Comparison of ENCODE assay signal across 9 cellular contexts in the genomic region with DNA sequence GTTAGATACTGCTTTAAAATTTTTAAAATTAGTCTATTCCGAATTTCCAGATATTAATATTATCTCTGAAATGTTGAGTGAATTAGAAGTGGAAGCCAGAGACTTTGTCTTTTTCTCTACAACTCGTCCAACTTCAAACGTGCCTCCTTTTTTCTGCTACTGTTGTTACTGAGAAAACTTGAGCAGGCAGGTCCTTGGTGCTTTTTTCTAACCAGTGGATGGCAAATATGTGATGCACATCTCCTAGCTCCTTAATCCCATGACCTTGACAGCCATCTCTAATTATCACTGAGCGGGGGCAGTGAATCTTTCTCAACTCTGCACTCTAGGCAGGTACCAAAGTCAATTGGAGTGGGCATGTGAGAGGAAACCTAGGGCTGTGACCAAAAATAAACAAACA.
"Had no signal": no experiment of that assay in that cellular context is flagged by ENCODE, and none has a peak within 500 bp of the region (broad histone marks: within the 10 kb centered on the region; RNA-seq: fewer than 3 reads in every experiment).

No MANE protein-coding gene starts in this region.

- DNase-seq: activated T-cell treated with anti-CD3 and anti-CD28 coated beads, Interleukin-2, amount 50 U/mL, for 1 hour; body of pancreas; mesendoderm; psoas muscle; stimulated activated CD4-positive, alpha-beta T cell treated with anti-CD3 and anti-CD28 coated beads, Interleukin-4, amount 100 ng/mL, for 4 hours; stimulated activated naive CD8-positive, alpha-beta T cell treated with anti-CD3 and anti-CD28 coated beads, Interleukin-15, amount 100 ng/mL, for 72 hours had no signal

- H3K4me3 ChIP-seq: body of pancreas, psoas muscle had no signal

- H3K27me3 ChIP-seq: body of pancreas had no signal

- H3K27me3 Mint-ChIP-seq: activated naive CD4-positive, alpha-beta T cell treated with anti-CD3 and anti-CD28 coated beads, Interleukin-2, amount 50 U/mL, for 24 hours; central memory CD8-positive, alpha-beta T cell; stimulated activated naive CD8-positive, alpha-beta T cell treated with anti-CD3 and anti-CD28 coated beads, Interleukin-15, amount 100 ng/mL, for 72 hours had no signal

- H3K9me3 ChIP-seq: body of pancreas, psoas muscle had no signal

- H3K4me3 Mint-ChIP-seq: activated naive CD4-positive, alpha-beta T cell treated with anti-CD3 and anti-CD28 coated beads, Interleukin-2, amount 50 U/mL, for 24 hours; central memory CD8-positive, alpha-beta T cell; stimulated activated naive CD8-positive, alpha-beta T cell treated with anti-CD3 and anti-CD28 coated beads, Interleukin-15, amount 100 ng/mL, for 72 hours had no signal

- H3K9me3 Mint-ChIP-seq: activated naive CD4-positive, alpha-beta T cell treated with anti-CD3 and anti-CD28 coated beads, Interleukin-2, amount 50 U/mL, for 24 hours; central memory CD8-positive, alpha-beta T cell; stimulated activated naive CD8-positive, alpha-beta T cell treated with anti-CD3 and anti-CD28 coated beads, Interleukin-15, amount 100 ng/mL, for 72 hours had no signal

- H3K27ac Mint-ChIP-seq: activated naive CD4-positive, alpha-beta T cell treated with anti-CD3 and anti-CD28 coated beads, Interleukin-2, amount 50 U/mL, for 24 hours; stimulated activated naive CD8-positive, alpha-beta T cell treated with anti-CD3 and anti-CD28 coated beads, Interleukin-15, amount 100 ng/mL, for 72 hours had no signal

- ATAC-seq: activated CD4-positive, CD25-positive, alpha-beta regulatory T cell treated with anti-CD3 and anti-CD28 coated beads, Interleukin-2, amount 50 U/mL, for 24 hours; body of pancreas; stimulated activated naive CD8-positive, alpha-beta T cell treated with anti-CD3 and anti-CD28 coated beads, Interleukin-15, amount 100 ng/mL, for 72 hours had no signal

- H3K27ac ChIP-seq: psoas muscle had no signal
